ENCODE assay signal across 10 cellular contexts in the genomic region with DNA sequence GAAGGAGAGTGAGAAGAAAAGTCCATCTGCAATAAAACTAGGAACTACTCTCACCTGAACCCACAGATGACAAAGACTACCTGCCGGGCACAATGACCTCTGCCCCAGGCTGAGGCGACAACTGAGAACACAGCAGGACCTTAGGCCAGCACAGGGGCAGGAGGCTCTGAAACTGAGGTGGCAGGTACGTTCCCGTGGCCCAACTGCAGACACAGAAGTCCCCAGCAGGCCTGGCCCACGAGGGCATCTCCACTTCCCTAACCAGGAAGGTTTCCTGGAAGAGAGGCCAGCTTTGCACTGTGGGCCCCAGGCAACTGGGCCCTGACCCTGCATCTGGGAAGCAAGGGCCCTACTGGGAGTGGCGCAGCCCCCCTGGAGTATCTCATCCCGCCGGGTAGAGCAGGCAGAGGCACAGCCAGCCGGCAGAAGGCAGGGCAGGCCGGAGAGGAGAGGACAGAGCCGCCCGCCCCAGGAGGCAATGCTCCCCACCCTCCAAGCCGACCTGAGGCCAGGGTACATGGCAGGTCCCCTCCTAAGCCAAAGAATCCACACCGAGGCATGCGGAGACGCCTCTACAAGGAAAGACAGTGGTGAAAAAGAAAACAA. TPM values are rescaled to one million over a fixed set of nuclear protein-coding genes. Genes with fewer than 3 reads are reported as not detected.
DNase-seq lines count a peak whose midpoint lies in the region; ATAC-seq and TF ChIP-seq lines count a peak whose summit lies in the region.
"Had no signal": no experiment of that assay in that cellular context is flagged by ENCODE, and none has a peak within 500 bp of the region (broad histone marks: within the 10 kb centered on the region; RNA-seq: fewer than 3 reads in every experiment).

No MANE protein-coding gene starts in this region.

- no peaks in the 10 kb centered on the region for H3K36me3 ChIP-seq in adipocyte (ENCODE audit: control insufficient read depth, insufficient read depth, low read length, severe bottlenecking)
- H3K36me3 ChIP-seq in suprapubic skin = peaks cover 4% of the 10 kb centered on the region

- no peak for TF ChIP-seq CTCF in suprapubic skin (IDR thresholded peaks at IDR 0.05)

- TF ChIP-seq EP300 in suprapubic skin (IDR thresholded peaks at IDR 0.05) = no peak

- H3K9me3 ChIP-seq in adipocyte (ENCODE audit: control insufficient read depth, low read length) (peaks cover 2% of the 10 kb centered on the region), suprapubic skin (no peaks in the 10 kb centered on the region)

- H3K27me3 ChIP-seq in adipocyte (replicated peaks; ENCODE audit: control insufficient read depth, insufficient read depth, low read length) (no peaks in the 10 kb centered on the region), suprapubic skin (no peaks in the 10 kb centered on the region)

- peaks cover 69% of the 10 kb centered on the region for H3K4me1 ChIP-seq in adipocyte (ENCODE audit: control insufficient read depth, insufficient read depth, low read length)
- peaks cover 76% of the 10 kb centered on the region for H3K4me1 ChIP-seq in suprapubic skin

- H3K4me1 Mint-ChIP-seq in activated T-cell treated with anti-CD3 and anti-CD28 coated beads, Interleukin-2, amount 50 U/mL, for 72 hours (ENCODE audit: low read depth) = peaks cover 100% of the 10 kb centered on the region
- H3K4me1 Mint-ChIP-seq in memory B cell = peaks cover 50% of the 10 kb centered on the region

- peak overlapping the region; percentile 10 for H3K9ac ChIP-seq in adipocyte (ENCODE audit: low read length)

- peaks cover 0 to 2% of the 10 kb centered on the region in 2 donors for H3K36me3 Mint-ChIP-seq in activated T-cell treated with anti-CD3 and anti-CD28 coated beads, Interleukin-2, amount 50 U/mL, for 72 hours (ENCODE audit: insufficient read depth in 2 of 2)
- no peaks in the 10 kb centered on the region for H3K36me3 Mint-ChIP-seq in memory B cell

- peak overlapping the region; percentile 42 for H3K27ac ChIP-seq in suprapubic skin

- WGBS in suprapubic skin = 68% methylated on average over 14 of the region's 16 CpGs

- H3K4me3 Mint-ChIP-seq in activated T-cell treated with anti-CD3 and anti-CD28 coated beads, Interleukin-2, amount 50 U/mL, for 72 hours = peak overlapping the region; percentile 79 to 82
- peak overlapping the region; percentile 77 for H3K4me3 Mint-ChIP-seq in memory B cell

- H3K4me3 ChIP-seq in adipocyte (ENCODE audit: low read length) = no peak overlapping the region
- peak overlapping the region; percentile 1 for H3K4me3 ChIP-seq in suprapubic skin

- no peak for DNase-seq in activated T-cell treated with anti-CD3 and anti-CD28 coated beads, Interleukin-2, amount 50 U/mL, for 72 hours
- DNase-seq in activated T-cell treated with anti-CD3 and anti-CD28 coated beads, Interleukin-2, amount 50 U/mL, for 48 hours = no peak
- DNase-seq in adipocyte (ENCODE audit: low read depth) (no peak), memory B cell (ENCODE audit: low spot score in 2 of 2) (no peak), suprapubic skin (ENCODE audit: low spot score in 2 of 2) (no peak), SW480 (ENCODE audit: low spot score) (no peak)
- no peak for DNase-seq in stimulated activated CD4-positive, alpha-beta T cell treated with anti-CD3 and anti-CD28 coated beads, Interleukin-15, amount 100 ng/mL, for 24 hours
- DNase-seq: GF-D8, NCI-H1105 treated with DMSO at 0.1 percent for 48 hours had no signal

- no peak for ATAC-seq in activated T-cell treated with anti-CD3 and anti-CD28 coated beads, Interleukin-2, amount 50 U/mL, for 72 hours (replicated peaks in 1 of 2)
- ATAC-seq in memory B cell (ENCODE audit: low read depth) (no peak), GM21447 (IDR thresholded peaks at IDR 0.05; ENCODE audit: unreplicated experiment) (no peak)

- no peaks in the 10 kb centered on the region for H3K9me3 Mint-ChIP-seq in activated T-cell treated with anti-CD3 and anti-CD28 coated beads, Interleukin-2, amount 50 U/mL, for 72 hours
- no peaks in the 10 kb centered on the region for H3K9me3 Mint-ChIP-seq in memory B cell

- peak overlapping the region; percentile 32 for H3K27ac Mint-ChIP-seq in activated T-cell treated with anti-CD3 and anti-CD28 coated beads, Interleukin-2, amount 50 U/mL, for 72 hours
- peak overlapping the region; percentile 76 for H3K27ac Mint-ChIP-seq in memory B cell

- no peak for TF ChIP-seq POLR2A in suprapubic skin (IDR thresholded peaks at IDR 0.05)

- no peaks in the 10 kb centered on the region for H3K27me3 Mint-ChIP-seq in activated T-cell treated with anti-CD3 and anti-CD28 coated beads, Interleukin-2, amount 50 U/mL, for 72 hours (ENCODE audit: low read depth)
- H3K27me3 Mint-ChIP-seq in memory B cell = no peaks in the 10 kb centered on the region

RNA-seq across cellular contexts. Expression of a gene that starts 32.7 kb away (rescaled TPM):
- 100 to 1,000 TPM; 175 to 207 TPM for total RNA-seq in activated T-cell treated with anti-CD3 and anti-CD28 coated beads, Interleukin-2, amount 50 U/mL, for 72 hours
- 100 to 1,000 TPM; 132 to 200 (median 176) TPM for total RNA-seq in suprapubic skin
